8 cellular contexts compared by ENCODE assay signal in the genomic region with DNA sequence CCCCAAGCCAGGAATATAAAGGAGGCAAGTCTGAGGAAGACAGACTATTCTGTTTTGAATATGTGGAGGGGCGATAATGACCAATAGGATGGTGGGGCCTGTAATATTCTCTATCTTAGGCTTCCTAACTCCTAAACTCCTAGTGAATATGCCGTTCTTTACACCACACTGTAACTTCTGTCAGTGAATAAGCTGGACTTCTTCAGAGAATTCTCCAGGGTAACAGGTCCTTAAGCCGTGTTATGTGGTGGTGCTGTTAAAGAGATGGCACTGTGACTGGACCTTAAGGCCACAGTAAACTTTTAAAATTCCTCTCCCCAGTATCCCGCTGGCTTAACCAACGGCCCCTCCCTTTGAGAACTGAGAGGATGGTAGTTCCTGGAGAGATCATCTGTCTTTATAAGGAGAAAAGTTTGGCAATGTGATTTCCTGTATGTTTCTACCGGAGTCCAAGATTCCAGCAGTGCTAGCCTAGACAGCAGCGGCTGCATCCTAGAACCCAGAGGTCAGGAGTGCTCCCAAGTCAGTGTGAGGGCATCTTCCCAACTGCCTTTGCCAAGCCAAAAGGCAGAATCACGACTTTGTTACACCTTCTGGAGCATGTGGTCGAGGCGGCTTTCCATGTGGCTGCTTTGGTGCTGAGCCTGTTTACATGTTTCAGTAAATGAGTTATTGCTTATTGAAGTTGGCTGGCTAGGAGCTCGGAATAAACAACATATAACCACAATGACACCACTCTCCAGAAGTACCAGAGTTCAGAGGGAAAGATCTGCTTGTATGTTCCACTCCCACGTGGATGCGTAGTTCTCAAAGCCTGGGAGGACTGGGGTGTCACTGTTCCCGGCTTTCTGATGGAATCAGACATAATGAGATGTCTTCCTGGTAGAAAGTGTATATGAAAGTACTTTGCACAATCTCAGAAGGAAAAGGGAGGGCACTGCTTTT. TPM values are rescaled to one million over a fixed set of nuclear protein-coding genes. Genes with fewer than 3 reads are reported as not detected.
DNase-seq lines count a peak whose midpoint lies in the region; ATAC-seq and TF ChIP-seq lines count a peak whose summit lies in the region.

No MANE protein-coding gene starts in this region.

- H3K4me1 ChIP-seq in fibroblast of lung (ENCODE audit: control insufficient read depth, extremely low read depth, insufficient read depth, low read length) (peaks cover 16% of the 10 kb centered on the region), ovary (ENCODE audit: insufficient read depth) (peaks cover 13% of the 10 kb centered on the region)

- TF ChIP-seq CTCF in fibroblast of lung (conservative IDR thresholded peaks at IDR 0.05 in 1 of 2, IDR thresholded peaks at IDR 0.05 in 1 of 2; ENCODE audit: low read depth in 1 of 2, low read length in 2 of 2) (no peak), ovary (IDR thresholded peaks at IDR 0.05) (no peak)

- no peaks in the 10 kb centered on the region for H4K20me1 ChIP-seq in fibroblast of lung (ENCODE audit: control insufficient read depth, extremely low read depth, insufficient read depth, low read length)

- H3K27ac ChIP-seq in fibroblast of lung (ENCODE audit: insufficient read depth, low read length) (peak overlapping the region; percentile 83), ovary (peak overlapping the region; percentile 5 to 34)

- H3K9ac ChIP-seq in fibroblast of lung (ENCODE audit: insufficient read depth, low read length), result peak overlapping the region; percentile 33

- peak; percentile 60 for DNase-seq in AG20443 (ENCODE audit: low spot score)
- DNase-seq in fibroblast of lung (ENCODE audit: low read depth in 2 of 2), result peak; percentile 88 to 100
- peak; percentile 58 to 80 (median 69) for DNase-seq in ovary
- no peak for DNase-seq in NCI-H1694 treated with DMSO at 0.1 percent for 48 hours (lab: John Stamatoyannopoulos, UW)
- no peak for DNase-seq in activated CD4-positive, alpha-beta T cell treated with anti-CD3 and anti-CD28 coated beads for 48 hours

- H3K79me2 ChIP-seq in fibroblast of lung (ENCODE audit: control insufficient read depth, insufficient read depth, low read length), result no peaks in the 10 kb centered on the region

- H3K9me3 ChIP-seq in fibroblast of lung (ENCODE audit: control insufficient read depth, insufficient read depth, low read depth, low read length), result no peaks in the 10 kb centered on the region
- no peaks in the 10 kb centered on the region for H3K9me3 ChIP-seq in ovary

- H3K4me3 ChIP-seq in fibroblast of lung (replicated peaks in 1 of 4; ENCODE audit: control extremely low read depth in 1 of 4, insufficient read depth in 1 of 4, low read depth in 3 of 4, low read length in 4 of 4) (no peak overlapping the region), ovary (no peak overlapping the region)

- TF ChIP-seq POLR2A in ovary (IDR thresholded peaks at IDR 0.05), result peak; percentile 21

- intact Hi-C loops in ovary (cut with DNase I), result loop anchor here in 1 of 4 donors (5.0 kb wide), 1 partner anchor 99 kb away; no protein-coding TSS in a partner anchor

- peak overlapping the region; percentile 42 for H3K4me2 ChIP-seq in fibroblast of lung (ENCODE audit: extremely low read depth, insufficient read depth, low read length)

- no peak for ATAC-seq in HG02678 (IDR thresholded peaks at IDR 0.05; ENCODE audit: unreplicated experiment)
- no peak for ATAC-seq in HG03457 (IDR thresholded peaks at IDR 0.05; ENCODE audit: unreplicated experiment)

- no peak for TF ChIP-seq EP300 in ovary (IDR thresholded peaks at IDR 0.05)

- WGBS in ovary, 3 donors, result 9 to 18% (median 12%) methylated on average over 14 of the region's 14 CpGs

- no peaks in the 10 kb centered on the region for H3K27me3 ChIP-seq in fibroblast of lung (ENCODE audit: control insufficient read depth, insufficient read depth, low read length)
- H3K27me3 ChIP-seq in ovary, result no peaks in the 10 kb centered on the region

- H3K36me3 ChIP-seq in fibroblast of lung (ENCODE audit: control insufficient read depth, insufficient read depth, low read length) (no peaks in the 10 kb centered on the region), ovary (no peaks in the 10 kb centered on the region)

- no peak overlapping the region for H2AFZ ChIP-seq in fibroblast of lung (ENCODE audit: low read length)

TF ChIP-seq in PFSK-1, 5 proteins besides CTCF, POLR2A, EP300 and RAD21:
- TF ChIP-seq FOXP2 (optimal IDR thresholded peaks at IDR 0.05; ENCODE audit: borderline replicate concordance, extremely low read depth, extremely low read length, insufficient read depth), result peak; percentile 66
- no peak for TF ChIP-seq SIN3A (IDR thresholded peaks at IDR 0.05; ENCODE audit: borderline replicate concordance, insufficient read depth, low read length)
- no peak; the same call in 1 of the 2 replicates for TF ChIP-seq POLR2AphosphoS5 (IDR thresholded peaks at IDR 0.05; ENCODE audit: low read depth, low read length)

RNA-seq across cellular contexts. Expression of a gene that starts 41.0 kb away (rescaled TPM):
- 5.3 TPM for polyA plus RNA-seq in PFSK-1 (2012; ENCODE audit: insufficient read length, low read depth)
- total RNA-seq in fibroblast of lung, result 4.6 and 5.6 TPM in 2 replicates
- polyA plus RNA-seq in fibroblast of lung, result 3.6 TPM in 2 replicates
- 2.5 and 3.0 TPM in 2 replicates for polyA plus RNA-seq in fibroblast of lung (2012)
- polyA minus RNA-seq in fibroblast of lung (ENCODE audit: low replicate concordance), result 0.75 TPM in 1 of 2 replicates, not detected in the other
- total RNA-seq in ovary, result 10 to 100 TPM; 10.6 to 22.9 (median 14.3) TPM
- polyA plus RNA-seq in ovary, result 10 to 100 TPM in 1 of 2 donors, 1 to 10 TPM in 1; 9.1 to 10.2 TPM

RNA-seq across cellular contexts. Expression of a gene that starts 41.2 kb away (rescaled TPM):
- 29.6 TPM for polyA plus RNA-seq in PFSK-1 (2012; ENCODE audit: insufficient read length, low read depth)
- total RNA-seq in fibroblast of lung (21.3 and 21.6 TPM in 2 replicates), ovary (10 to 100 TPM; 29.2 to 46.2 (median 41.1) TPM)
- polyA plus RNA-seq in fibroblast of lung (14.8 and 16.0 TPM in 2 replicates), ovary (10 to 100 TPM; 14.8 to 22.7 TPM)
- 16.9 and 20.7 TPM in 2 replicates for polyA plus RNA-seq in fibroblast of lung (2012)
- polyA minus RNA-seq in fibroblast of lung (ENCODE audit: low replicate concordance), result 0.67 and 1.0 TPM in 2 replicates

Comparison
In these comparisons a context has a peak if more than half of its experiments do, and no peak if none do; other contexts are left out.
1. DNase-seq: peak in AG20443 (single experiment), fibroblast of lung (2 of 2) and ovary (5 of 5); none in NCI-H1694 treated with DMSO at 0.1 percent for 48 hours (single experiment) and activated CD4-positive, alpha-beta T cell treated with anti-CD3 and anti-CD28 coated beads for 48 hours (single experiment).